ENCODE assay signal across 1 cellular context in the genomic region with DNA sequence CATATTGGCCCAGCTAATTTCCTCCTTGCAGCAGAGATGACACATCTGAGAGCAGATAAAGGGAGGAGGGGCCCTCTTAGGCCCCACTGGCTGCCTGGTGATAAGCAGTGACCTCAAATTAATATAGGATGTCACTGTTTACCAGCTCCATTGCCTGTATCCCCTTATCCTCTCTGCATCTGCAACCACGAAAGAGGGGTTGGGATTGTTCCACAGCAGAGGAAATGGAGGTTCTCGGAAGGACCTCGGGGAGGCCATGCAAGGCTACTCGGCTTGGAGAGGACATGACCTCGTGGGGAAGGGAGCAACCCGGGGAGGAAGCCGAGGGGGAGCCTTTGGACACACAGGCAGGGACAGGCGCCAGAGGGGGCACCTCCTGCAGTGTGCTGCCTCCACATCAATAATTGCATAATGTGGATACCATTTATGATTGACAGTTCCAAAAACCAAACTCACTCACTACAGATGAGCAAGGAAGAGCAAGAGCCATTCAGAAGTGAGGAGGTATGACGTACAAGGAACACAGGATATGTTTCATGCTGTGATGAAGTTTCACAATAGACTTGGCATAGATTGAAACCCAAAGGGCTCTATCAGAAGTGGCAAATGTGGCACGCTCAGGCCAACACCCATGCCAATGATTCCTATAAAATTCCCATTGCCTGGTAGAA.
A peak's percentile ranks its signal among the peaks of the same experiment; 100 is the strongest.
TF ChIP-seq lines count a peak whose summit lies in the region.

No MANE protein-coding gene starts in this region.

TF ChIP-seq in HepG2, 621 proteins besides CTCF, POLR2A, EP300 and RAD21:
- TF ChIP-seq SMAD3 (CRISPR knock-in tag; IDR thresholded peaks at IDR 0.05) (no peak), SOX6 (IDR thresholded peaks at IDR 0.05) (no peak), SOX6 (CRISPR knock-in tag; IDR thresholded peaks at IDR 0.05) (no peak), MLX (CRISPR knock-in tag; IDR thresholded peaks at IDR 0.05) (no peak), POLR2G (IDR thresholded peaks at IDR 0.05; ENCODE audit: low read depth, low read length) (0 out of 2 replicates have a peak, but pooled peaks have one; percentile 24), ZNF33A (CRISPR knock-in tag; IDR thresholded peaks at IDR 0.05; ENCODE audit: borderline replicate concordance) (no peak), GTF2F1 (IDR thresholded peaks at IDR 0.05; ENCODE audit: low read length) (no peak), PTBP1 (IDR thresholded peaks at IDR 0.05; ENCODE audit: low read depth, low read length, poor library complexity, severe bottlenecking) (no peak), CEBPB (IDR thresholded peaks at IDR 0.05; ENCODE audit: borderline replicate concordance, low read depth, low read length) (peak; percentile 54; the same call in 1 of the 2 replicates)
- TF ChIP-seq, protein P1, sequence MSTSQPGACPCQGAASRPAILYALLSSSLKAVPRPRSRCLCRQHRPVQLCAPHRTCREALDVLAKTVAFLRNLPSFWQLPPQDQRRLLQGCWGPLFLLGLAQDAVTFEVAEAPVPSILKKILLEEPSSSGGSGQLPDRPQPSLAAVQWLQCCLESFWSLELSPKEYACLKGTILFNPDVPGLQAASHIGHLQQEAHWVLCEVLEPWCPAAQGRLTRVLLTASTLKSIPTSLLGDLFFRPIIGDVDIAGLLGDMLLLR (CRISPR knock-in tag; IDR thresholded peaks at IDR 0.05): no peak
